In genomic region chr1:7680791-7681165, GRCh38 we compare ENCODE assay signal across 8 cellular contexts.
A peak's percentile ranks its signal among the peaks of the same experiment; 100 is the strongest.
DNase-seq lines count a peak whose midpoint lies in the region; ATAC-seq, FAIRE-seq and TF ChIP-seq lines count a peak whose summit lies in the region.

No MANE protein-coding gene starts in this region.

- H3K9me2 ChIP-seq in PC-9 (ENCODE audit: insufficient read depth), result no peaks in the 10 kb centered on the region

- no peaks in the 10 kb centered on the region for H4K20me1 ChIP-seq in PC-9 (ENCODE audit: insufficient read depth)

- H3K4me3 Mint-ChIP-seq in activated CD4-positive, alpha-beta T cell treated with anti-CD3 and anti-CD28 coated beads, Interleukin-2, amount 10 ng/mL, durations not matched to agents 24 days and 14 days, result peak overlapping the region; percentile 70
- peak overlapping the region; percentile 63 for H3K4me3 Mint-ChIP-seq in WTC11

- H3K27ac Mint-ChIP-seq in activated CD4-positive, alpha-beta T cell treated with anti-CD3 and anti-CD28 coated beads, Interleukin-2, amount 10 ng/mL, durations not matched to agents 24 days and 14 days, result no peak overlapping the region
- H3K27ac Mint-ChIP-seq in WTC11, result no peak overlapping the region

- H3K27me3 ChIP-seq in pancreas (no peaks in the 10 kb centered on the region), PC-9 (ENCODE audit: insufficient read depth, low read depth) (peaks cover 59% of the 10 kb centered on the region)

- H3K27me3 Mint-ChIP-seq in activated CD4-positive, alpha-beta T cell treated with anti-CD3 and anti-CD28 coated beads, Interleukin-2, amount 10 ng/mL, durations not matched to agents 24 days and 14 days, result peaks cover 15% of the 10 kb centered on the region
- peaks cover 22% of the 10 kb centered on the region for H3K27me3 Mint-ChIP-seq in WTC11 (ENCODE audit: low read depth)

- H3K4me1 Mint-ChIP-seq in activated CD4-positive, alpha-beta T cell treated with anti-CD3 and anti-CD28 coated beads, Interleukin-2, amount 10 ng/mL, durations not matched to agents 24 days and 14 days, result no peaks in the 10 kb centered on the region
- H3K4me1 Mint-ChIP-seq in WTC11, result no peaks in the 10 kb centered on the region

- no peaks in the 10 kb centered on the region for H3K9me3 Mint-ChIP-seq in activated CD4-positive, alpha-beta T cell treated with anti-CD3 and anti-CD28 coated beads, Interleukin-2, amount 10 ng/mL, durations not matched to agents 24 days and 14 days
- no peaks in the 10 kb centered on the region for H3K9me3 Mint-ChIP-seq in WTC11

- 2 to 3% methylated on average over 28 to 37 of the region's 37 CpGs for WGBS in pancreas, 2 donors

- CTCF ChIA-PET in WTC11 (lab: Charles Lee), result interaction anchor here (0.8 to 6.8 kb wide), 10 partner anchors 10 to 611 kb away, joined by 3 to 133 read pairs (median 4); no protein-coding TSS in a partner anchor
- CTCF ChIA-PET in PC-9 (lab: Charles Lee), result no interaction called here

- no peaks in the 10 kb centered on the region for H3K79me2 ChIP-seq in PC-9 (ENCODE audit: low read depth)

- H3K36me3 ChIP-seq in pancreas (no peaks in the 10 kb centered on the region), PC-9 (ENCODE audit: low read depth) (no peaks in the 10 kb centered on the region)

- FAIRE-seq in pancreas (lab: Jason Lieb, UNC), result no peak

- BruUV-seq in PC-9 (replicated peaks; lab: Mats Ljungman, UMichigan), result no TSS peak

- DNase-seq in activated CD4-positive, alpha-beta T cell treated with anti-CD3 and anti-CD28 coated beads, Interleukin-2, amount 10 ng/mL, durations not matched to agents 24 days and 14 days, result no peak
- DNase-seq in activated CD4-positive, alpha-beta T cell treated with anti-CD3 and anti-CD28 coated beads, Interleukin-2, amount 50 U/mL, for 4 hours, result no peak
- DNase-seq in WTC11 (ENCODE audit: low spot score) (peak; percentile 30), head of caudate nucleus (peak in 37 of 42 donors; percentile 20 to 77 (median 48)), pancreas (no peak), PC-9 (no peak)

- H3K36me3 Mint-ChIP-seq in activated CD4-positive, alpha-beta T cell treated with anti-CD3 and anti-CD28 coated beads, Interleukin-2, amount 10 ng/mL, durations not matched to agents 24 days and 14 days (ENCODE audit: low read depth), result no peaks in the 10 kb centered on the region
- no peaks in the 10 kb centered on the region for H3K36me3 Mint-ChIP-seq in WTC11

- H3K4me2 ChIP-seq in PC-9, result no peak overlapping the region

- H3K4me3 ChIP-seq in pancreas (peak overlapping the region; percentile 42 to 84 (median 47)), PC-9 (no peak overlapping the region)

- no peaks in the 10 kb centered on the region for H3K9me3 ChIP-seq in pancreas
- H3K9me3 ChIP-seq in PC-9 (ENCODE audit: insufficient read depth, low read depth), result no peaks in the 10 kb centered on the region

- no peak overlapping the region for H3K27ac ChIP-seq in pancreas
- no peak overlapping the region for H3K27ac ChIP-seq in PC-9

- intact Hi-C loops in activated CD4-positive, alpha-beta T cell treated with anti-CD3 and anti-CD28 coated beads, Interleukin-2, amount 10 ng/mL, durations not matched to agents 24 days and 14 days (cut with micrococcal nuclease), result loop anchor here (5.0 kb wide), 1 partner anchor 72 kb away; no protein-coding TSS in a partner anchor
- intact Hi-C loops in head of caudate nucleus (cut with DNase I), result no loop called here
- intact Hi-C loops in pancreas (cut with DNase I), result no loop called here
- intact Hi-C loops in PC-9 (cut with micrococcal nuclease; ENCODE audit: unreplicated experiment), result no loop called here

- H3K4me1 ChIP-seq in pancreas (no peaks in the 10 kb centered on the region), PC-9 (replicated peaks; ENCODE audit: insufficient read depth) (no peaks in the 10 kb centered on the region)

- TF ChIP-seq CTCF in WTC11 (IDR thresholded peaks at IDR 0.05), result no peak
- no peak for TF ChIP-seq CTCF in pancreas (IDR thresholded peaks at IDR 0.05)
- no peak for TF ChIP-seq CTCF in PC-9 (conservative IDR thresholded peaks at IDR 0.05)

- POLR2A ChIA-PET in WTC11 (lab: Charles Lee) (interaction anchor here (2.3 kb wide), 1 partner anchor 24 kb away, joined by 17 read pairs; no protein-coding TSS in a partner anchor), PC-9 (lab: Charles Lee; ENCODE audit: unreplicated experiment) (interaction anchor here (0.6 kb wide), 1 partner anchor 64 kb away, joined by 5 read pairs; no protein-coding TSS in a partner anchor)

- no peak overlapping the region for H2AFZ ChIP-seq in PC-9

- no peaks in the 10 kb centered on the region for H3F3A ChIP-seq in PC-9 (ENCODE audit: insufficient read depth, low read depth)

- ATAC-seq in WTC11, result peak; percentile 33
- ATAC-seq in pancreas, result peak; percentile 27 to 58 (median 44)
- ATAC-seq in HG02884 (IDR thresholded peaks at IDR 0.05; ENCODE audit: unreplicated experiment), result no peak
- no peak for ATAC-seq in GM21529 (IDR thresholded peaks at IDR 0.05; ENCODE audit: unreplicated experiment)

TF ChIP-seq in WTC11, 78 proteins besides CTCF, POLR2A, EP300 and RAD21:
- TF ChIP-seq ETV6 (CRISPR knock-in tag; IDR thresholded peaks at IDR 0.05) (peak; percentile 41; the same call in 1 of the 2 replicates), SMAD4 (CRISPR knock-in tag; IDR thresholded peaks at IDR 0.05) (no peak), ZMAT4 (CRISPR knock-in tag; IDR thresholded peaks at IDR 0.05) (no peak), TP53 (CRISPR knock-in tag; IDR thresholded peaks at IDR 0.05) (no peak), JAZF1 (CRISPR knock-in tag; IDR thresholded peaks at IDR 0.05) (no peak)

Comparison
In these comparisons a context has a peak if more than half of its experiments do, and no peak if none do; other contexts are left out.
1. DNase-seq: peak in WTC11 (single experiment) and head of caudate nucleus (37 of 42); none in activated CD4-positive, alpha-beta T cell treated with anti-CD3 and anti-CD28 coated beads, Interleukin-2, amount 10 ng/mL, durations not matched to agents 24 days and 14 days (single experiment), activated CD4-positive, alpha-beta T cell treated with anti-CD3 and anti-CD28 coated beads, Interleukin-2, amount 50 U/mL, for 4 hours (0 of 2), pancreas (0 of 6) and PC-9 (0 of 2).
2. ATAC-seq: peak in WTC11 (single experiment) and pancreas (4 of 4); none in HG02884 (single experiment) and GM21529 (single experiment).